Comparison of ENCODE assay signal across 8 cellular contexts in genomic region chr20:23362392-23363256, GRCh38.
DNase-seq lines count a peak whose midpoint lies in the region; ATAC-seq and TF ChIP-seq lines count a peak whose summit lies in the region.

No MANE protein-coding gene starts in this region.

- H3K4me3 ChIP-seq in Loucy (ENCODE audit: low read length, poor library complexity, severe bottlenecking) = peak overlapping the region; percentile 89
- H3K4me3 ChIP-seq in neuron (ENCODE audit: low read length) = peak overlapping the region; percentile 90

- no peaks in the 10 kb centered on the region for H3K27me3 ChIP-seq in Loucy (ENCODE audit: insufficient read depth, low read length, poor library complexity, severe bottlenecking)
- no peaks in the 10 kb centered on the region for H3K27me3 ChIP-seq in neuron (ENCODE audit: insufficient read depth, low read length)

- peak; percentile 41 to 49 for DNase-seq in activated T-cell treated with anti-CD3 and anti-CD28 coated beads, Interleukin-2, amount 50 U/mL, for 48 hours
- DNase-seq in foreskin melanocyte (peak; percentile 13), GOT3 (lab: John Stamatoyannopoulos, UW) (no peak), DMS114 treated with DMSO at 0.1 percent for 48 hours (lab: John Stamatoyannopoulos, UW; ENCODE audit: unreplicated experiment) (no peak)

- no peaks in the 10 kb centered on the region for H3K36me3 ChIP-seq in ES-I3 (ENCODE audit: insufficient read depth, low read length)
- H3K36me3 ChIP-seq in Loucy (ENCODE audit: insufficient read depth, low read length) = no peaks in the 10 kb centered on the region
- H3K36me3 ChIP-seq in neuron (ENCODE audit: insufficient read depth, low read length) = peaks cover 30% of the 10 kb centered on the region

- H4K20me1 ChIP-seq in Loucy (ENCODE audit: insufficient read depth, low read length, poor library complexity, severe bottlenecking) = peaks cover 42% of the 10 kb centered on the region

- H3K79me2 ChIP-seq in Loucy (ENCODE audit: insufficient read depth, low read length) = peaks cover 62% of the 10 kb centered on the region

- peak overlapping the region; percentile 94 for H3K4me2 ChIP-seq in Loucy (ENCODE audit: low read depth, low read length, poor library complexity, severe bottlenecking)

- H3K9ac ChIP-seq in ES-I3 (ENCODE audit: low read depth, low read length) (peak overlapping the region; percentile 63; the same call in 1 of the 2 replicates), Loucy (ENCODE audit: low read depth, low read length, poor library complexity, severe bottlenecking) (peak overlapping the region; percentile 80)

- no peak for TF ChIP-seq CTCF in Loucy (conservative IDR thresholded peaks at IDR 0.05; ENCODE audit: low read length)

- H3F3A ChIP-seq in Loucy (ENCODE audit: low read depth) = no peaks in the 10 kb centered on the region

- no peaks in the 10 kb centered on the region for H3K9me3 ChIP-seq in ES-I3 (ENCODE audit: control insufficient read depth, insufficient read depth, low read length)
- H3K9me3 ChIP-seq in Loucy (ENCODE audit: insufficient read depth, low read depth, low read length) = no peaks in the 10 kb centered on the region
- H3K9me3 ChIP-seq in neuron (ENCODE audit: low read length) = peaks cover 5% of the 10 kb centered on the region

- H2AFZ ChIP-seq in Loucy (ENCODE audit: low read length) = peak overlapping the region; percentile 67
- H2AFZ ChIP-seq in neuron (ENCODE audit: low read depth, low read length) = peak overlapping the region; percentile 75

- ATAC-seq in GM21619 (IDR thresholded peaks at IDR 0.05; ENCODE audit: unreplicated experiment) = peak; percentile 6

- H3K9me2 ChIP-seq in Loucy (replicated peaks; ENCODE audit: low read depth, low read length) = no peaks in the 10 kb centered on the region

- H3K4me1 ChIP-seq in ES-I3 (ENCODE audit: insufficient read depth, low read length) (peaks cover 7% of the 10 kb centered on the region; the same call in 1 of the 2 replicates), Loucy (ENCODE audit: insufficient read depth, low read length, poor library complexity, severe bottlenecking) (peaks cover 58% of the 10 kb centered on the region), neuron (ENCODE audit: insufficient read depth, low read length) (peaks cover 35% of the 10 kb centered on the region)

Comparison
In these comparisons a context has a peak if more than half of its experiments do, and no peak if none do; other contexts are left out.
1. DNase-seq: peak in activated T-cell treated with anti-CD3 and anti-CD28 coated beads, Interleukin-2, amount 50 U/mL, for 48 hours (2 of 2) and foreskin melanocyte (single experiment); none in GOT3 (single experiment) and DMS114 treated with DMSO at 0.1 percent for 48 hours (single experiment).